27 cellular contexts compared by ENCODE assay signal in the genomic region with DNA sequence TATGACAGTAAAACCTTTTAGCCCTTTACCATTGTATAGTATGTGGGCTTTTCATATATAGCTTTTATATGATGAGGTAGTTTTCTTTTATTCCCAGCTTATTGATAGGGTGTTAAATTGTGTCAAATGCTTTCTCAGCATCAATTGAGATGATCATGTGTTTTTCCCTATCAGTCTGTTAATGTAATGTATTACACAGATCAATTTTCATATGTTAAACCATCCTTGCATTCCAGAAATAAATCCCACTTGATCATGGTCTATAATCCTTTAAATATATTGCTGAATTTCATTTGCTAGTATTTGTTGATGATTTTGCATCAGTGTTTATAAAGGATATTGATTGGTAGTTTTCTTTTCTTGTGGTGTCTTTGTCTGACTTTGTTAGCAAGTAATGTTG.
"Had no signal": no experiment of that assay in that cellular context is flagged by ENCODE, and none has a peak within 500 bp of the region (broad histone marks: within the 10 kb centered on the region; RNA-seq: fewer than 3 reads in every experiment).

No MANE protein-coding gene starts in this region.

- ATAC-seq: stimulated activated effector memory CD8-positive, alpha-beta T cell treated with anti-CD3 and anti-CD28 coated beads, Interleukin-12 subunit alpha, Interleukin-12 subunit beta, amount 100 ng/mL, for 72 hours; stimulated activated memory B cell treated with anti-CD40 and anti-IgM and Interleukin-4, amounts not matched to agents 10 μg/mL and 1 μg/mL and 100 μg/mL, for 72 hours; stimulated activated naive B cell treated with anti-CD40 and anti-IgM and Interleukin-4, amounts not matched to agents 10 μg/mL and 1 μg/mL and 100 μg/mL, for 72 hours; stimulated activated naive CD8-positive, alpha-beta T cell treated with anti-CD3 and anti-CD28 coated beads, Interleukin-15, amount 100 ng/mL, for 72 hours; stimulated activated naive CD8-positive, alpha-beta T cell treated with anti-CD3 and anti-CD28 coated beads, Interleukin-15, Interleukin-2, amounts not matched to agents 100 U/mL and 50 U/mL, for 24 hours; upper lobe of right lung had no signal

- DNase-seq: stimulated activated CD4-positive, alpha-beta T cell treated with anti-CD3 and anti-CD28 coated beads, Interleukin-2, amount 100 ng/mL, for 48 hours; stimulated activated CD4-positive, alpha-beta T cell treated with anti-CD3 and anti-CD28 coated beads, Interleukin-4, amount 100 ng/mL, for 1 hour; stimulated activated CD4-positive, alpha-beta T cell treated with anti-CD3 and anti-CD28 coated beads, Interleukin-4, amount 100 ng/mL, for 24 hours; stimulated activated CD4-positive, alpha-beta T cell treated with anti-CD3 and anti-CD28 coated beads, Interleukin-4, amount 100 ng/mL, for 4 hours; stimulated activated CD8-positive, alpha-beta memory T cell treated with anti-CD3 and anti-CD28 coated beads, Interleukin-4, amount 100 ng/mL, for 48 hours; stimulated activated naive B cell treated with anti-CD40 and anti-IgM and Interleukin-4, amounts not matched to agents 10 μg/mL and 1 μg/mL and 100 μg/mL, for 72 hours; stimulated activated naive CD4-positive, alpha-beta T cell; stimulated activated naive CD4-positive, alpha-beta T cell treated with Interleukin-2 at 50 U/mL for 16 hours; stimulated activated naive CD8-positive, alpha-beta T cell treated with anti-CD3 and anti-CD28 coated beads, Interleukin-15, amount 100 ng/mL, for 72 hours; stimulated activated naive CD8-positive, alpha-beta T cell treated with anti-CD3 and anti-CD28 coated beads, Interleukin-15, Interleukin-2, amounts not matched to agents 100 U/mL and 50 U/mL, for 24 hours; stomach; substantia nigra; testis; thyroid gland; tibial artery; transverse colon; trophoblast cell; upper lobe of left lung; upper lobe of right lung; uterus had no signal

- FAIRE-seq: urothelium cell line had no signal

- H3K27me3 ChIP-seq: stomach, suprapubic skin, testis, thyroid gland, tibial artery, tibial nerve, transverse colon, upper lobe of left lung, upper lobe of right lung, uterus, vagina had no signal

- H3K27ac ChIP-seq: stomach, suprapubic skin, testis, thoracic aorta, thyroid gland, tibial artery, tibial nerve, transverse colon, upper lobe of left lung, upper lobe of right lung, uterus, vagina had no signal

- H3K9me3 ChIP-seq: testis, thyroid gland, uterus, vagina had no signal

- H3K4me3 ChIP-seq: stomach, suprapubic skin, testis, thoracic aorta, thyroid gland, tibial artery, tibial nerve, transverse colon, upper lobe of left lung, upper lobe of right lung, uterus, vagina had no signal

- H3K4me1 ChIP-seq: stomach, suprapubic skin, testis, thyroid gland, tibial artery, tibial nerve, transverse colon, upper lobe of left lung, upper lobe of right lung, uterus, vagina had no signal

- H3K36me3 ChIP-seq: stomach, suprapubic skin, thoracic aorta, thyroid gland, tibial artery, tibial nerve, transverse colon, upper lobe of left lung, upper lobe of right lung, uterus, vagina had no signal
